Comparison of ENCODE assay signal across 15 cellular contexts in the genomic region with DNA sequence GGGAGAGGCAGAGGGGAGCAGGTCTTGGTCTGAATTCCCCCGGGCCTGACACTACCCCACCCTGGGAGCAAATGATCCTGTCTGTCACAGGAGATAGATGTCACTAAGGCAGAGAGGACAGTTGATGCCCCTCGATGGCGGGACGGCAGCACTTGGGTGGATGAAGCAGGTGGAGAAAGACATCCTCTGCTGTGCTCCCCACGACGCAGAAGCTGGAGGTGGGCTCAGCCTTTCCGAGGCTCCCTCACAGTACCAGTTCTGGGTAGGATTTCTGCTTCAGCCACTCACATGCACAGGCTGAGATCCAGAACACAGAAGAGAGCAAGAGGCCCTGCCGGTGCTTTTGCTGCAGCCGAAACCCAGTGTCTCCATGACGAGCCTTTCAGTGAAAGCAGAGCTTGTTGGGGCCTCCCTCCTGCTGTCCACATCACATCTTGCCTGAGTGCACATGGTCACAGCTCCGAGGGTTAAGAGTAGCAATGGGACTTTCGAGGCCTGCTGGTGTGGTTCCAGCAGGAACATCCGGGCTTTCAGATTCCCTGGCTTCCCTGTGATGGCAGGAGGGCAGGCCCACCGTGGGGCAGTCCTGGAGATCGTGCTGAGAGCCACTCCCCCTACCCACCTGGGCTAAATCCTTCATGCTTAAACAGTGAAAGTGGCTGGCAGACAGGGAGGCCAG.
DNase-seq lines count a peak whose midpoint lies in the region; ATAC-seq and TF ChIP-seq lines count a peak whose summit lies in the region.
"Had no signal": no experiment of that assay in that cellular context is flagged by ENCODE, and none has a peak within 500 bp of the region (broad histone marks: within the 10 kb centered on the region; RNA-seq: fewer than 3 reads in every experiment).

No MANE protein-coding gene starts in this region.

- H3K4me3 ChIP-seq in IMR-90 (ENCODE audit: insufficient read depth, low read depth, low read length), result no peak overlapping the region
- H3K4me3 ChIP-seq in endodermal cell (ENCODE audit: low read length), result no peak overlapping the region
- no peak overlapping the region for H3K4me3 ChIP-seq in neuronal stem cell (ENCODE audit: low read length in 2 of 2)
- H3K4me3 ChIP-seq in aorta (ENCODE audit: low read length in 2 of 2), result no peak overlapping the region

- peak; percentile 14 for DNase-seq in D341Med (ENCODE audit: low spot score)
- DNase-seq in IMR-90, result no peak
- DNase-seq in endodermal cell, result peak; percentile 57
- no peak for DNase-seq in neuronal stem cell (ENCODE audit: low spot score)
- no peak for DNase-seq in COR-L47 (lab: John Stamatoyannopoulos, UW)
- DNase-seq in NCI-H446 (lab: John Stamatoyannopoulos, UW), result no peak
- no peak for DNase-seq in aorta
- DNase-seq: BE2C; Caco-2; CD4-positive, alpha-beta memory T cell; DMS53; H7 had no signal

- H2AFZ ChIP-seq in IMR-90 (replicated peaks; ENCODE audit: low read length, poor library complexity) (no peak overlapping the region), neuronal stem cell (ENCODE audit: low read length) (peak overlapping the region; percentile 49)

- ATAC-seq in IMR-90 (ENCODE audit: low read depth) (no peak), HG02763 (IDR thresholded peaks at IDR 0.05; ENCODE audit: unreplicated experiment) (no peak), aorta (ENCODE audit: low FRiP score) (no peak)

- intact Hi-C loops in IMR-90 (cut with micrococcal nuclease), result no loop called here
- intact Hi-C loops in aorta (cut with DNase I), result no loop called here

- in situ Hi-C loops in IMR-90 (cut with MboI; ENCODE audit: low sequenced_read_pairs), result no loop called here

- no peak overlapping the region for H3K4me3 Mint-ChIP-seq in endodermal cell
- H3K4me3 Mint-ChIP-seq: CD4-positive, alpha-beta memory T cell; IgD-negative memory B cell had no signal

- no peak for TF ChIP-seq POLR2A in IMR-90 (IDR thresholded peaks at IDR 0.05; ENCODE audit: low read depth, low read length)

- H3K36me3 ChIP-seq in IMR-90 (ENCODE audit: control insufficient read depth, insufficient read depth, low read length), result no peaks in the 10 kb centered on the region
- no peaks in the 10 kb centered on the region for H3K36me3 ChIP-seq in endodermal cell (ENCODE audit: control insufficient read depth, insufficient read depth, low read length)
- H3K36me3 ChIP-seq in neuronal stem cell (replicated peaks in 1 of 2; ENCODE audit: control insufficient read depth in 2 of 2, insufficient read depth in 2 of 2, low read length in 2 of 2), result no peaks in the 10 kb centered on the region
- H3K36me3 ChIP-seq in aorta (ENCODE audit: control insufficient read depth in 1 of 2, insufficient read depth in 2 of 2, low read length in 1 of 2), result no peaks in the 10 kb centered on the region
- H3K36me3 ChIP-seq: BE2C had no signal

- BruUV-seq in IMR-90 (replicated peaks; lab: Mats Ljungman, UMichigan), result no TSS peak

- H2BK15ac ChIP-seq in IMR-90 (ENCODE audit: low read depth, low read length) (no peak overlapping the region), neuronal stem cell (ENCODE audit: low read length) (peak overlapping the region; percentile 29)

- H3K9me3 ChIP-seq in IMR-90 (ENCODE audit: control insufficient read depth, insufficient read depth, low read length) (no peaks in the 10 kb centered on the region), endodermal cell (ENCODE audit: control insufficient read depth, low read length) (peaks cover 15% of the 10 kb centered on the region), neuronal stem cell (replicated peaks in 1 of 2; ENCODE audit: control insufficient read depth in 2 of 2, insufficient read depth in 1 of 2, low read depth in 1 of 2, low read length in 2 of 2) (peaks cover 0 to 4% of the 10 kb centered on the region in 2 donors), aorta (ENCODE audit: control insufficient read depth, low read length) (peaks cover 2% of the 10 kb centered on the region)
- H3K9me3 ChIP-seq: BE2C, Caco-2 had no signal

- peak overlapping the region; percentile 1 for H2BK12ac ChIP-seq in neuronal stem cell (ENCODE audit: low read length)

- POLR2A ChIA-PET in IMR-90 (lab: Charles Lee; ENCODE audit: unreplicated experiment), result no interaction called here

- TF ChIP-seq CTCF in IMR-90 (conservative IDR thresholded peaks at IDR 0.05; ENCODE audit: low read depth, low read length) (no peak), endodermal cell (conservative IDR thresholded peaks at IDR 0.05) (no peak)

- no peak overlapping the region for H2BK120ac ChIP-seq in IMR-90 (ENCODE audit: low read depth, low read length)
- H2BK120ac ChIP-seq in neuronal stem cell (ENCODE audit: low read depth, low read length), result peak overlapping the region; percentile 6

- H3K27me3 Mint-ChIP-seq in endodermal cell (ENCODE audit: insufficient read depth), result peaks cover 9% of the 10 kb centered on the region

- H3K9me1 ChIP-seq in IMR-90 (ENCODE audit: insufficient read depth, low read length), result no peaks in the 10 kb centered on the region

- dilution Hi-C loops in IMR-90 (cut with HindIII; ENCODE audit: low sequenced_read_pairs, unreplicated experiment), result no loop called here

- no peak overlapping the region for H4K8ac ChIP-seq in IMR-90 (ENCODE audit: low read depth in 2 of 2, low read length in 2 of 2)
- H4K8ac ChIP-seq in neuronal stem cell (ENCODE audit: low read depth, low read length), result no peak overlapping the region

- no peaks in the 10 kb centered on the region for H3K79me1 ChIP-seq in IMR-90 (ENCODE audit: low read depth in 1 of 2, low read length in 2 of 2)
- no peaks in the 10 kb centered on the region for H3K79me1 ChIP-seq in neuronal stem cell (ENCODE audit: low read depth, low read length)

- H3K27me3 ChIP-seq in IMR-90 (ENCODE audit: control insufficient read depth, insufficient read depth, low read length) (peaks cover 18% of the 10 kb centered on the region), endodermal cell (ENCODE audit: control insufficient read depth, insufficient read depth, low read length, poor library complexity, severe bottlenecking) (no peaks in the 10 kb centered on the region), neuronal stem cell (ENCODE audit: control insufficient read depth in 3 of 3, insufficient read depth in 3 of 3, low read depth in 1 of 3, low read length in 3 of 3) (no peaks in the 10 kb centered on the region), aorta (ENCODE audit: control insufficient read depth in 1 of 2, insufficient read depth in 2 of 2, low read length in 1 of 2) (no peaks in the 10 kb centered on the region)
- H3K27me3 ChIP-seq: BE2C had no signal

- peaks cover 11% of the 10 kb centered on the region for H3K9me3 Mint-ChIP-seq in endodermal cell

- H2AK9ac ChIP-seq in IMR-90 (replicated peaks; ENCODE audit: low read depth, low read length, poor library complexity), result peak overlapping the region; percentile 28

- H4K91ac ChIP-seq in IMR-90 (ENCODE audit: insufficient read depth, low read depth, low read length) (no peak overlapping the region), neuronal stem cell (ENCODE audit: low read depth, low read length, poor library complexity) (no peak overlapping the region)

- H2BK5ac ChIP-seq in IMR-90 (ENCODE audit: low read depth, low read length, poor library complexity, severe bottlenecking), result no peak overlapping the region
- H2BK5ac ChIP-seq in neuronal stem cell (ENCODE audit: low read length), result no peak overlapping the region

- peaks cover 14% of the 10 kb centered on the region for H3K4me1 Mint-ChIP-seq in endodermal cell
- H3K4me1 Mint-ChIP-seq: CD4-positive, alpha-beta memory T cell; IgD-negative memory B cell had no signal

- H3K4me1 ChIP-seq in IMR-90 (ENCODE audit: control insufficient read depth, insufficient read depth, low read length), result no peaks in the 10 kb centered on the region
- peaks cover 11% of the 10 kb centered on the region for H3K4me1 ChIP-seq in endodermal cell (ENCODE audit: control insufficient read depth, insufficient read depth, low read length)
- peaks cover 19 to 36% of the 10 kb centered on the region in 2 donors for H3K4me1 ChIP-seq in neuronal stem cell (ENCODE audit: control insufficient read depth in 2 of 2, insufficient read depth in 1 of 2, low read depth in 1 of 2, low read length in 2 of 2)
- no peaks in the 10 kb centered on the region for H3K4me1 ChIP-seq in aorta (ENCODE audit: control insufficient read depth in 1 of 2, insufficient read depth in 2 of 2, low read length in 2 of 2)

- H3K36me3 Mint-ChIP-seq in endodermal cell (ENCODE audit: low read depth), result no peaks in the 10 kb centered on the region
- H3K36me3 Mint-ChIP-seq: CD4-positive, alpha-beta memory T cell; IgD-negative memory B cell had no signal

- H3K18ac ChIP-seq in IMR-90 (ENCODE audit: low read depth, low read length) (no peak overlapping the region), neuronal stem cell (ENCODE audit: low read length) (peak overlapping the region; percentile 67)

- no peak overlapping the region for H3K56ac ChIP-seq in IMR-90 (ENCODE audit: extremely low read depth, insufficient read depth, low read length)

- H3K4me2 ChIP-seq in IMR-90 (ENCODE audit: low read depth, low read length), result no peak overlapping the region
- H3K4me2 ChIP-seq in neuronal stem cell (ENCODE audit: insufficient read depth, low read length, poor library complexity, severe bottlenecking), result no peak overlapping the region

- CTCF ChIA-PET in IMR-90 (lab: Yijun Ruan, JAX), result no interaction called here

- TF ChIP-seq RAD21 in IMR-90 (IDR thresholded peaks at IDR 0.05; ENCODE audit: low read length), result no peak

- no peak overlapping the region for H3K27ac Mint-ChIP-seq in endodermal cell
- H3K27ac Mint-ChIP-seq: CD4-positive, alpha-beta memory T cell; IgD-negative memory B cell had no signal

- no peak overlapping the region for H2AK5ac ChIP-seq in IMR-90 (ENCODE audit: low read depth, low read length)
- H2AK5ac ChIP-seq in neuronal stem cell (ENCODE audit: low read depth, low read length), result peak overlapping the region; percentile 3

- H3K23ac ChIP-seq in IMR-90 (ENCODE audit: low read depth, low read length) (no peak overlapping the region), neuronal stem cell (ENCODE audit: low read depth, low read length, poor library complexity) (no peak overlapping the region)

- H3K27ac ChIP-seq in IMR-90 (ENCODE audit: insufficient read depth, low read length) (no peak overlapping the region), endodermal cell (ENCODE audit: low read depth, low read length) (no peak overlapping the region), neuronal stem cell (replicated peaks; ENCODE audit: low read length) (no peak overlapping the region), aorta (ENCODE audit: low read depth in 1 of 2, low read length in 2 of 2) (no peak overlapping the region)
- H3K27ac ChIP-seq: C4-2B had no signal

- H3K14ac ChIP-seq in IMR-90 (replicated peaks; ENCODE audit: low read depth, low read length), result no peak overlapping the region
- no peak overlapping the region for H3K14ac ChIP-seq in neuronal stem cell (ENCODE audit: low read length)

- H2BK20ac ChIP-seq in IMR-90 (ENCODE audit: low read depth, low read length), result no peak overlapping the region

- no peak overlapping the region for H4K5ac ChIP-seq in IMR-90 (ENCODE audit: low read depth, low read length)

- H3K9ac ChIP-seq in IMR-90 (ENCODE audit: low read depth, low read length) (no peak overlapping the region), endodermal cell (ENCODE audit: extremely low read depth, low read length, poor library complexity, severe bottlenecking) (no peak overlapping the region), neuronal stem cell (ENCODE audit: low read depth, low read length, poor library complexity) (no peak overlapping the region)

- WGBS in IMR-90 (ENCODE audit: extremely low coverage in 2 of 2, insufficient read length in 1 of 2), 2 experiments, result no CpG with 5 or more reads among the region's 15 CpGs
- 80 to 82% methylated on average over 13 to 15 of the region's 15 CpGs for WGBS in endodermal cell (ENCODE audit: insufficient coverage in 1 of 2, insufficient read length in 1 of 2), 2 experiments
- WGBS in neuronal stem cell (ENCODE audit: extremely low coverage in 2 of 2, insufficient read length in 2 of 2, insufficient replicate concordance in 1 of 2), 2 donors, result no CpG with 5 or more reads among the region's 15 CpGs
- WGBS in aorta, 2 donors, result 66 to 73% methylated on average over 15 of the region's 15 CpGs

- H3K4ac ChIP-seq in IMR-90 (ENCODE audit: low read depth, low read length), result no peak overlapping the region
- H3K4ac ChIP-seq in neuronal stem cell (ENCODE audit: low read length), result no peak overlapping the region

- H4K20me1 ChIP-seq in IMR-90 (ENCODE audit: insufficient read depth, low read length), result no peaks in the 10 kb centered on the region

Comparison
In these comparisons a context has a peak if more than half of its experiments do, and no peak if none do; other contexts are left out.
1. DNase-seq: peak in D341Med (single experiment) and endodermal cell (single experiment); none in IMR-90 (single experiment), neuronal stem cell (single experiment), COR-L47 (single experiment), NCI-H446 (0 of 2) and aorta (0 of 2).